ENCODE assay signal across 8 cellular contexts in the genomic region with DNA sequence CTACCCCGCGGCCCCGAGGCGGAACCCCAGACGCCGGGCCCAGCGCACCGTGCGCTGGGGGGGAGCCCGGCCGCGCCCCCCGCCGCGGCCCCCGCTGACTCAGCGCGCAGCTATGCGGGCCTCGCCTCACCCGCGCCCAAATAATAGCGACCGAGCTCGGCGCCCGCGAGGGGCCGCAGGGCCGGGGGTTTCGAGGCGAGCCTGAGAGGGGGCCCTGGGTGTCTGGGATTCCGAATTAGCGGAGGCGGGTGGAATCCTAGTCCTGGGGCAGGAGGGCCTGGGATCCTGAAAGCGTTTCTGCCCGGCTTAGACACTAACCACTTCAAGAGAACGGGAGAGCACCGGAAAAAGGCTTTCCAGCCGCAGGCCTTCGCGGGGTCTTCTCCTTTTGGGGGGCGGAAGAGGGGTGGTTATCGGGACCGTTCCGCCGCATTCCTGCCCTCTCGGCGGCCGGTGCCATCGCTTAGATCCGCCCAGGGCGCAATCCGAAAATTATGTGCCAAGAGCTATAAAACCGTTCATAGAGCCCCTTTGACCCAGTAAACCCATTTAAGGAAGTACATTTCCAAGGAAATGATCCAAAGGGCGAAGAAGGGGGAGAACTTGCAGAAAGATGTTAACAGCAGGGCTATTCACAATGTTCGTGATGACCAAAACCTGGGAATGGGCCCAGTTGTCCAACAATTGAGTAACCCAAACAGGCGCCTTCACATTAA. TPM values are rescaled to one million over a fixed set of nuclear protein-coding genes. Genes with fewer than 3 reads are reported as not detected.
DNase-seq lines count a peak whose midpoint lies in the region; ATAC-seq and TF ChIP-seq lines count a peak whose summit lies in the region.

No MANE protein-coding gene starts in this region.

- TF ChIP-seq CTCF in kidney epithelial cell (IDR thresholded peaks at IDR 0.05; ENCODE audit: insufficient read depth, low read length, poor library complexity, severe bottlenecking), result no peak

- no peaks in the 10 kb centered on the region for H3K36me3 ChIP-seq in kidney epithelial cell (ENCODE audit: control insufficient read depth, insufficient read depth, low read length)

- H3K27me3 ChIP-seq in kidney epithelial cell (ENCODE audit: control insufficient read depth, insufficient read depth, low read length), result no peaks in the 10 kb centered on the region

- ATAC-seq in HG03066 (IDR thresholded peaks at IDR 0.05; ENCODE audit: low read depth, unreplicated experiment), result peak; percentile 31
- no peak for ATAC-seq in GM19452 (IDR thresholded peaks at IDR 0.05; ENCODE audit: unreplicated experiment)

- H3K4me3 ChIP-seq in kidney epithelial cell (ENCODE audit: low read depth, low read length), result peak overlapping the region; percentile 67

- peak overlapping the region; percentile 95 for H3K27ac ChIP-seq in caudate nucleus (ENCODE audit: low read depth, low read length)

- DNase-seq in stimulated activated CD4-positive, alpha-beta T cell treated with anti-CD3 and anti-CD28 coated beads, Interleukin-4, amount 100 ng/mL, for 24 hours, result peak; percentile 26
- DNase-seq in stimulated activated CD4-positive, alpha-beta T cell treated with anti-CD3 and anti-CD28 coated beads, Interleukin-12 subunit alpha, Interleukin-12 subunit beta, amount 100 ng/mL, for 4 hours, result no peak
- DNase-seq in SHP77 treated with DMSO at 0.1 percent for 48 hours (lab: John Stamatoyannopoulos, UW) (peak; percentile 11), caudate nucleus (lab: John Stamatoyannopoulos, UW) (peak in 21 of 61 donors; percentile 32 to 81 (median 65)), kidney epithelial cell (ENCODE audit: low read depth) (no peak)
- DNase-seq in stimulated activated CD4-positive, alpha-beta T cell treated with anti-CD3 and anti-CD28 coated beads, TNF-alpha, amount 100 ng/mL, for 24 hours (ENCODE audit: low read depth in 3 of 3), result peak; percentile 9 to 14 (median 13)

RNA-seq across cellular contexts. Expression of gene ROCK2, which starts 0.7 kb away (rescaled TPM):
- 26.4 and 30.9 TPM in 2 replicates for total RNA-seq in kidney epithelial cell

Comparison
In these comparisons a context has a peak if more than half of its experiments do, and no peak if none do; other contexts are left out.
1. DNase-seq: peak in stimulated activated CD4-positive, alpha-beta T cell treated with anti-CD3 and anti-CD28 coated beads, Interleukin-4, amount 100 ng/mL, for 24 hours (single experiment), SHP77 treated with DMSO at 0.1 percent for 48 hours (single experiment) and stimulated activated CD4-positive, alpha-beta T cell treated with anti-CD3 and anti-CD28 coated beads, TNF-alpha, amount 100 ng/mL, for 24 hours (3 of 3); none in stimulated activated CD4-positive, alpha-beta T cell treated with anti-CD3 and anti-CD28 coated beads, Interleukin-12 subunit alpha, Interleukin-12 subunit beta, amount 100 ng/mL, for 4 hours (single experiment) and kidney epithelial cell (single experiment).